Comparison of ENCODE assay signal across 27 cellular contexts in the genomic region with DNA sequence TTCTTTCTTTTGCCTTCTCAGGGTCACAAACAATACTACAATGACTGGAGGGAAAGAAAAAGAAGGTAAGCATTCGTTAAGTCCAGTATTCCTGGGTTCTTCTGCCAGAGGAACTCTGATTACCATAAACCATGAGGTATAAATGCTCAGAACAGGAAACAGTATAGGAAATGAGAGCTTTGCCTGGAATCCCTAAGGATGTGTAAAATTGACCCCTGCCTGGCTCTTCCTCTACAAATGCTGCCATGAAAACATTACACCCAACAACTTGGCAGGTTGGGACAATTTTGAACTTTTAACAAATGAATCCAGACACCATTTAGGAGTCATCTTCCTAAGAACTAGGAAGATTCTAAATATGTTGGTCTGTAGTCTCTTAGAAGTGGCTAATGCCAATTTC.
DNase-seq lines count a peak whose midpoint lies in the region; ATAC-seq, FAIRE-seq and TF ChIP-seq lines count a peak whose summit lies in the region.
"Had no signal": no experiment of that assay in that cellular context is flagged by ENCODE, and none has a peak within 500 bp of the region (broad histone marks: within the 10 kb centered on the region; RNA-seq: fewer than 3 reads in every experiment).

No MANE protein-coding gene starts in this region.

- H3K4me1 ChIP-seq in A673 (ENCODE audit: insufficient read depth, low read length, poor library complexity, severe bottlenecking) (peaks cover 24% of the 10 kb centered on the region), astrocyte (ENCODE audit: insufficient read depth, low read length) (peaks cover 11% of the 10 kb centered on the region), endothelial cell of umbilical vein (ENCODE audit: control insufficient read depth, extremely low read depth, insufficient read depth, low read length) (peaks cover 14% of the 10 kb centered on the region), left ventricle myocardium inferior (no peaks in the 10 kb centered on the region), SJCRH30 (peaks cover 4% of the 10 kb centered on the region; the same call in 1 of the 2 replicates)
- H3K4me1 ChIP-seq: BE2C; BLaER1 treated with 17β-estradiol and CSF1 and Interleukin-3, amounts not matched to agents 10 nM and 100 nM; HAP-1 had no signal

- DNase-seq in A673 (ENCODE audit: low spot score) (peak; percentile 81), astrocyte (ENCODE audit: low read depth) (no peak), endothelial cell of umbilical vein (ENCODE audit: low read depth, low spot score) (peak; percentile 55), left ventricle myocardium inferior (no peak), LoVo (ENCODE audit: low spot score) (no peak), SJCRH30 (no peak)
- DNase-seq: ACHN; AML-193; BE2C; CD4-positive, alpha-beta T cell; CD8-positive, alpha-beta memory T cell; DMS 273 treated with DMSO at 0.1 percent for 48 hours; DMS79; EL; GDM1; GOT3 had no signal

- POLR2A ChIA-PET in A673 (lab: Charles Lee; ENCODE audit: low non-redundant PET) (no interaction called here), endothelial cell of umbilical vein (lab: Charles Lee) (interaction anchor here (0.8 kb wide), 1 partner anchor 17 kb away, joined by 3 read pairs; no protein-coding TSS in a partner anchor)

- H3K9ac ChIP-seq in astrocyte (ENCODE audit: low read length) (no peak overlapping the region), endothelial cell of umbilical vein (replicated peaks; ENCODE audit: extremely low read depth, insufficient read depth, low read length) (no peak overlapping the region)
- H3K9ac ChIP-seq: BLaER1 treated with 17β-estradiol and CSF1 and Interleukin-3, amounts not matched to agents 10 nM and 100 nM had no signal

- TF ChIP-seq CTCF in A673 (conservative IDR thresholded peaks at IDR 0.05; ENCODE audit: low read depth, low read length) (no peak), astrocyte (IDR thresholded peaks at IDR 0.05; ENCODE audit: insufficient read depth, low read depth, low read length) (no peak), endothelial cell of umbilical vein (IDR thresholded peaks at IDR 0.05; ENCODE audit: extremely low read depth in 1 of 2, insufficient read depth in 1 of 2, low read depth in 1 of 2, low read length in 2 of 2) (no peak), nephron (IDR thresholded peaks at IDR 0.05; ENCODE audit: unreplicated experiment in 3 of 3) (no peak), left ventricle myocardium inferior (IDR thresholded peaks at IDR 0.05; ENCODE audit: borderline replicate concordance) (no peak)

- H3K9me3 Mint-ChIP-seq in astrocyte (ENCODE audit: unreplicated experiment) (no peaks in the 10 kb centered on the region), nephron (no peaks in the 10 kb centered on the region)

- H4K20me1 ChIP-seq in astrocyte (ENCODE audit: insufficient read depth, low read length) (no peaks in the 10 kb centered on the region), endothelial cell of umbilical vein (replicated peaks; ENCODE audit: control insufficient read depth, extremely low read depth, insufficient read depth, low read length) (no peaks in the 10 kb centered on the region)
- H4K20me1 ChIP-seq: BLaER1 treated with 17β-estradiol and CSF1 and Interleukin-3, amounts not matched to agents 10 nM and 100 nM had no signal

- H3K27me3 Mint-ChIP-seq in astrocyte (ENCODE audit: low read depth, unreplicated experiment) (no peaks in the 10 kb centered on the region), nephron (ENCODE audit: low read depth) (no peaks in the 10 kb centered on the region)
- H3K27me3 Mint-ChIP-seq: CD4-positive, alpha-beta T cell had no signal

- H3K9me3 ChIP-seq in A673 (ENCODE audit: low read depth, low read length, poor library complexity, severe bottlenecking) (no peaks in the 10 kb centered on the region), astrocyte (ENCODE audit: insufficient read depth, low read depth, low read length) (no peaks in the 10 kb centered on the region), endothelial cell of umbilical vein (replicated peaks; ENCODE audit: control insufficient read depth, insufficient read depth, low read length) (no peaks in the 10 kb centered on the region), left ventricle myocardium inferior (replicated peaks) (no peaks in the 10 kb centered on the region), SJCRH30 (replicated peaks) (no peaks in the 10 kb centered on the region)
- H3K9me3 ChIP-seq: BE2C, HAP-1 had no signal

- dilution Hi-C loops in endothelial cell of umbilical vein (cut with MboI; ENCODE audit: extremely low pct_ligation_motif_present, low sequenced_read_pairs), result no loop called here

- FAIRE-seq in astrocyte (lab: Jason Lieb, UNC) (no peak), endothelial cell of umbilical vein (lab: Jason Lieb, UNC) (peak; percentile 60)
- FAIRE-seq: A204.1, D721Med, GM12878, GM18507, H54 had no signal

- H3K27ac Mint-ChIP-seq in astrocyte (ENCODE audit: unreplicated experiment) (no peak overlapping the region), nephron (peak overlapping the region in 2 of 3 experiments; percentile 64 to 75)
- H3K27ac Mint-ChIP-seq: CD14-positive monocyte; CD4-positive, alpha-beta T cell; CD8-positive, alpha-beta memory T cell had no signal

- H3K27me3 ChIP-seq in A673 (replicated peaks; ENCODE audit: insufficient read depth, low read depth, low read length, poor library complexity) (no peaks in the 10 kb centered on the region), astrocyte (ENCODE audit: insufficient read depth, low read length) (no peaks in the 10 kb centered on the region), endothelial cell of umbilical vein (ENCODE audit: control insufficient read depth in 2 of 2, insufficient read depth in 2 of 2, low read length in 2 of 2) (no peaks in the 10 kb centered on the region), left ventricle myocardium inferior (ENCODE audit: low read depth) (no peaks in the 10 kb centered on the region), SJCRH30 (no peaks in the 10 kb centered on the region)
- H3K27me3 ChIP-seq: BE2C; BLaER1 treated with 17β-estradiol and CSF1 and Interleukin-3, amounts not matched to agents 10 nM and 100 nM had no signal

- CTCF ChIA-PET in A673 (lab: Charles Lee) (no interaction called here), endothelial cell of umbilical vein (lab: Charles Lee) (interaction anchor here (1.0 kb wide), 1 partner anchor 16 kb away, joined by 3 read pairs; no protein-coding TSS in a partner anchor)

- H3K79me2 ChIP-seq in astrocyte (ENCODE audit: insufficient read depth, low read length), result no peaks in the 10 kb centered on the region
- H3K79me2 ChIP-seq in endothelial cell of umbilical vein (ENCODE audit: control insufficient read depth, insufficient read depth, low read length), result no peaks in the 10 kb centered on the region

- H3K36me3 Mint-ChIP-seq in astrocyte (ENCODE audit: low read depth, unreplicated experiment), result peaks cover 31% of the 10 kb centered on the region
- H3K36me3 Mint-ChIP-seq in nephron (ENCODE audit: low read depth), result peaks cover 74% of the 10 kb centered on the region
- H3K36me3 Mint-ChIP-seq: CD14-positive monocyte; CD8-positive, alpha-beta memory T cell had no signal

- TF ChIP-seq POLR2A in endothelial cell of umbilical vein (IDR thresholded peaks at IDR 0.05; ENCODE audit: low read depth, low read length), result no peak

- H3K36me3 ChIP-seq in A673 (ENCODE audit: insufficient read depth, low read length, poor library complexity, severe bottlenecking) (peaks cover 48% of the 10 kb centered on the region), astrocyte (ENCODE audit: insufficient read depth, low read length) (peaks cover 33% of the 10 kb centered on the region), endothelial cell of umbilical vein (ENCODE audit: control insufficient read depth in 2 of 2, extremely low read depth in 1 of 2, insufficient read depth in 2 of 2, low read length in 2 of 2) (no peaks in the 10 kb centered on the region), left ventricle myocardium inferior (peaks cover 8% of the 10 kb centered on the region), SJCRH30 (peaks cover 20% of the 10 kb centered on the region)
- H3K36me3 ChIP-seq: BE2C; BLaER1 treated with 17β-estradiol and CSF1 and Interleukin-3, amounts not matched to agents 10 nM and 100 nM; HAP-1 had no signal

- no peaks in the 10 kb centered on the region for H3K9me1 ChIP-seq in endothelial cell of umbilical vein (replicated peaks; ENCODE audit: control insufficient read depth, extremely low read depth, insufficient read depth, low read length)

- H3K27ac ChIP-seq in A673 (ENCODE audit: low read depth, low read length, poor library complexity, severe bottlenecking), result peak overlapping the region; percentile 44
- peak overlapping the region; percentile 5 for H3K27ac ChIP-seq in astrocyte (ENCODE audit: low read depth, low read length)
- peak overlapping the region; percentile 30 for H3K27ac ChIP-seq in endothelial cell of umbilical vein (ENCODE audit: insufficient read depth, low read depth, low read length)
- H3K27ac ChIP-seq in left ventricle myocardium inferior (replicated peaks), result no peak overlapping the region
- H3K27ac ChIP-seq in SJCRH30, result no peak overlapping the region
- H3K27ac ChIP-seq: 22Rv1; BLaER1 treated with 17β-estradiol and CSF1 and Interleukin-3, amounts not matched to agents 10 nM and 100 nM had no signal

- intact Hi-C loops in A673 (cut with micrococcal nuclease; ENCODE audit: unreplicated experiment), result no loop called here
- intact Hi-C loops in endothelial cell of umbilical vein (cut with micrococcal nuclease), result loop anchor here (1.0 kb wide), 1 partner anchor 14 kb away; no protein-coding TSS in a partner anchor
- intact Hi-C loops in left ventricle myocardium inferior (cut with micrococcal nuclease), result no loop called here

- H3K4me3 Mint-ChIP-seq in astrocyte (ENCODE audit: unreplicated experiment) (no peak overlapping the region), nephron (no peak overlapping the region)
- H3K4me3 Mint-ChIP-seq: CD14-positive monocyte; CD4-positive, alpha-beta T cell; CD8-positive, alpha-beta memory T cell had no signal

- H3K4me2 ChIP-seq in astrocyte (ENCODE audit: low read length) (no peak overlapping the region), endothelial cell of umbilical vein (ENCODE audit: insufficient read depth, low read length) (peak overlapping the region; percentile 48)
- H3K4me2 ChIP-seq: BLaER1 treated with 17β-estradiol and CSF1 and Interleukin-3, amounts not matched to agents 10 nM and 100 nM had no signal

- no peak overlapping the region for H2AFZ ChIP-seq in astrocyte (ENCODE audit: low read depth, low read length)
- H2AFZ ChIP-seq in endothelial cell of umbilical vein (ENCODE audit: low read depth, low read length), result no peak overlapping the region

- H3K4me3 ChIP-seq in A673 (ENCODE audit: low read depth, low read length, poor library complexity, severe bottlenecking) (no peak overlapping the region), astrocyte (ENCODE audit: insufficient read depth, low read depth, low read length) (no peak overlapping the region), endothelial cell of umbilical vein (replicated peaks in 1 of 3; ENCODE audit: insufficient read depth in 1 of 3, low read depth in 1 of 3, low read length in 3 of 3) (no peak overlapping the region), left ventricle myocardium inferior (no peak overlapping the region), SJCRH30 (no peak overlapping the region)
- H3K4me3 ChIP-seq: BLaER1 treated with 17β-estradiol and CSF1 and Interleukin-3, amounts not matched to agents 10 nM and 100 nM; GM12878; HAP-1 had no signal

- H3K4me1 Mint-ChIP-seq in astrocyte (ENCODE audit: low read depth, unreplicated experiment), result peaks cover 18% of the 10 kb centered on the region
- peaks cover 16% of the 10 kb centered on the region for H3K4me1 Mint-ChIP-seq in nephron
- H3K4me1 Mint-ChIP-seq: CD14-positive monocyte; CD8-positive, alpha-beta memory T cell had no signal

- ATAC-seq in GM18858 (IDR thresholded peaks at IDR 0.05; ENCODE audit: unreplicated experiment), result no peak
- ATAC-seq: GM12878 had no signal

- BruUV-seq in A673 (replicated peaks; lab: Mats Ljungman, UMichigan) (no TSS peak), endothelial cell of umbilical vein (replicated peaks; lab: Mats Ljungman, UMichigan) (no TSS peak)

Comparison
In these comparisons a context has a peak if more than half of its experiments do, and no peak if none do; other contexts are left out.
1. DNase-seq: peak in A673 (single experiment) and endothelial cell of umbilical vein (single experiment); none in astrocyte (single experiment), left ventricle myocardium inferior (single experiment), LoVo (single experiment) and SJCRH30 (0 of 2).
2. H3K27ac ChIP-seq: peak in A673 (single experiment), astrocyte (single experiment) and endothelial cell of umbilical vein (single experiment); none in left ventricle myocardium inferior (single experiment) and SJCRH30 (single experiment).